Comparison of ENCODE assay signal across 20 cellular contexts in the genomic region with DNA sequence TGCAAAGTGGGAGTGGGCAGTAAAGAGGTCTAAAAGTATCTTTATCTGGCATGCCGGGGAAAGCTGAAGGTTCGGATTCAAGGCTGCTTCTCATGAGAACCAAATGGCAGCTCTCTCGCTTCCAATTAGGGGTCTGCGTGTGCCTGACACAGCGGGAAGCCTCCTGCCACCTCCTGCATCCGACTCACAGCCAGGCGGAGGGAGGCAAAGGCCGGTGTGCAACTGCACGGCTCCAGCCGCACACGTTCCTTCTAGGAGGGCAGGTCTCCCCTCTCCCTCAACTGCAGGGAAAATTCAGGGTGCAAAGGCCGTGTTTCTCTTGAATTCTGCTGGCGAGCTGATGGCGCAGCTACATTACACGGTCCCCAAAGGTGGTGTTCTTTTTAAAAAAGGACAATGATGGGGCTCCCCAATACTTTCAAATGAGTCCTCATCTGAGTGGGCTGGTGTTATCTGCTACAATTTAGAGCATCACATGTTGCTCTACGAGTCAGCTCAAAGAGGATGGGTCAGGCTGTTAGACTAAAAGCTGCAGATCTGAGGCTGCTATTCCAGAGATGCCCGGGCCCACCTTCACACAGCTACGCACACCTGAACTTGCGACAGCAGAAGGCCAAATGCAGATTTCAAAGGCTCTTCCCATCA.
DNase-seq lines count a peak whose midpoint lies in the region; ATAC-seq and TF ChIP-seq lines count a peak whose summit lies in the region.
"Had no signal": no experiment of that assay in that cellular context is flagged by ENCODE, and none has a peak within 500 bp of the region (broad histone marks: within the 10 kb centered on the region; RNA-seq: fewer than 3 reads in every experiment).

No MANE protein-coding gene starts in this region.

- no peaks in the 10 kb centered on the region for H3K9me2 ChIP-seq in hepatocyte (replicated peaks; ENCODE audit: insufficient read depth)

- intact Hi-C loops in ascending aorta (cut with DNase I): loop anchor here (2.0 kb wide), 1 partner anchor 228 kb away; no protein-coding TSS in a partner anchor
- intact Hi-C loops in gastrocnemius medialis (cut with DNase I; ENCODE audit: low total_unique reads): no loop called here

- no peak for ATAC-seq in gastrocnemius medialis
- no peak for ATAC-seq in HG03280 (IDR thresholded peaks at IDR 0.05; ENCODE audit: unreplicated experiment)
- ATAC-seq in HG03457 (IDR thresholded peaks at IDR 0.05; ENCODE audit: unreplicated experiment): no peak
- ATAC-seq: natural killer cell treated with Interleukin-12 subunit alpha and Interleukin-12 subunit beta and Interleukin-15 and Interleukin-18, amount 100 ng/mL, for 72 hours; Panc1 had no signal

- H3K79me2 ChIP-seq in hepatocyte: no peaks in the 10 kb centered on the region

- H3K36me3 ChIP-seq in BLaER1 (no peaks in the 10 kb centered on the region), ascending aorta (no peaks in the 10 kb centered on the region), hepatocyte (replicated peaks; ENCODE audit: insufficient read depth, low read depth) (no peaks in the 10 kb centered on the region), gastrocnemius medialis (peaks cover 0 to 10% of the 10 kb centered on the region in 2 donors)
- H3K36me3 ChIP-seq: lower lobe of right lung had no signal

- TF ChIP-seq CTCF in ascending aorta (IDR thresholded peaks at IDR 0.05) (no peak), hepatocyte (IDR thresholded peaks at IDR 0.05; ENCODE audit: poor library complexity) (no peak), gastrocnemius medialis (IDR thresholded peaks at IDR 0.05 in 4 of 5, conservative IDR thresholded peaks at IDR 0.05 in 1 of 5) (no peak)

- peak overlapping the region; percentile 98 for H3K27ac ChIP-seq in BLaER1
- H3K27ac ChIP-seq in ascending aorta: peak overlapping the region; percentile 90 to 96
- no peak overlapping the region for H3K27ac ChIP-seq in hepatocyte
- peak overlapping the region in 3 of 4 donors; percentile 51 to 63 (median 56) for H3K27ac ChIP-seq in gastrocnemius medialis
- H3K27ac ChIP-seq: foreskin keratinocyte had no signal

- peak overlapping the region; percentile 80 for H3K9ac ChIP-seq in BLaER1

- H3K9me3 ChIP-seq in BLaER1: peaks cover 17% of the 10 kb centered on the region
- H3K9me3 ChIP-seq in ascending aorta: no peaks in the 10 kb centered on the region
- no peaks in the 10 kb centered on the region for H3K9me3 ChIP-seq in hepatocyte (ENCODE audit: low read depth)
- no peaks in the 10 kb centered on the region for H3K9me3 ChIP-seq in gastrocnemius medialis

- H3K4me1 ChIP-seq in BLaER1 (peaks cover 100% of the 10 kb centered on the region), ascending aorta (peaks cover 39 to 53% of the 10 kb centered on the region in 2 donors), hepatocyte (ENCODE audit: insufficient read depth) (peaks cover 17% of the 10 kb centered on the region), gastrocnemius medialis (peaks cover 37 to 38% of the 10 kb centered on the region in 2 donors)

- in situ Hi-C loops in gastrocnemius medialis (cut with MboI; ENCODE audit: low sequenced_read_pairs in 4 of 4): no loop called here

- no peak overlapping the region for H3K4me3 ChIP-seq in BLaER1
- peak overlapping the region in 1 of 2 donors; percentile 56 for H3K4me3 ChIP-seq in ascending aorta
- no peak overlapping the region for H3K4me3 ChIP-seq in hepatocyte
- H3K4me3 ChIP-seq in gastrocnemius medialis: no peak overlapping the region

- no peak overlapping the region for H2AFZ ChIP-seq in hepatocyte

- H3K4me2 ChIP-seq in BLaER1 (peak overlapping the region; percentile 84), hepatocyte (peak overlapping the region; percentile 43)

- H3K27me3 ChIP-seq in BLaER1 (no peaks in the 10 kb centered on the region), ascending aorta (no peaks in the 10 kb centered on the region), hepatocyte (no peaks in the 10 kb centered on the region), gastrocnemius medialis (no peaks in the 10 kb centered on the region)
- H3K27me3 ChIP-seq: foreskin keratinocyte had no signal

- WGBS in hepatocyte (ENCODE audit: low lambda C conversion rate, missing lambda C conversion rate): 89% methylated on average over 19 of the region's 19 CpGs

- DNase-seq in ascending aorta (ENCODE audit: low spot score in 2 of 2) (no peak), hepatocyte (ENCODE audit: low spot score) (no peak), gastrocnemius medialis (no peak), DMS79 treated with DMSO at 0.1 percent for 48 hours (lab: John Stamatoyannopoulos, UW) (no peak), dedifferentiated amniotic fluid mesenchymal stem cell (ENCODE audit: extremely low spot score) (no peak)
- DNase-seq: activated naive CD4-positive, alpha-beta T cell treated with anti-CD3 and anti-CD28 coated beads, Interleukin-2, amount 50 U/mL, for 16 hours; activated T-cell treated with anti-CD3 and anti-CD28 coated beads, Interleukin-2, amount 50 U/mL, for 1 hour; CD8-positive, alpha-beta memory T cell; central memory CD4-positive, alpha-beta T cell; endodermal cell; lower lobe of right lung; MV-4-11; NCI-H2081 treated with DMSO at 0.1 percent for 48 hours; NCI-H748 treated with DMSO at 0.1 percent for 48 hours had no signal

- H4K20me1 ChIP-seq in BLaER1 (no peaks in the 10 kb centered on the region), hepatocyte (ENCODE audit: insufficient read depth, poor library complexity, severe bottlenecking) (no peaks in the 10 kb centered on the region)

- TF ChIP-seq POLR2A in gastrocnemius medialis (IDR thresholded peaks at IDR 0.05): no peak
